ENCODE assay signal across 12 cellular contexts in the genomic region with DNA sequence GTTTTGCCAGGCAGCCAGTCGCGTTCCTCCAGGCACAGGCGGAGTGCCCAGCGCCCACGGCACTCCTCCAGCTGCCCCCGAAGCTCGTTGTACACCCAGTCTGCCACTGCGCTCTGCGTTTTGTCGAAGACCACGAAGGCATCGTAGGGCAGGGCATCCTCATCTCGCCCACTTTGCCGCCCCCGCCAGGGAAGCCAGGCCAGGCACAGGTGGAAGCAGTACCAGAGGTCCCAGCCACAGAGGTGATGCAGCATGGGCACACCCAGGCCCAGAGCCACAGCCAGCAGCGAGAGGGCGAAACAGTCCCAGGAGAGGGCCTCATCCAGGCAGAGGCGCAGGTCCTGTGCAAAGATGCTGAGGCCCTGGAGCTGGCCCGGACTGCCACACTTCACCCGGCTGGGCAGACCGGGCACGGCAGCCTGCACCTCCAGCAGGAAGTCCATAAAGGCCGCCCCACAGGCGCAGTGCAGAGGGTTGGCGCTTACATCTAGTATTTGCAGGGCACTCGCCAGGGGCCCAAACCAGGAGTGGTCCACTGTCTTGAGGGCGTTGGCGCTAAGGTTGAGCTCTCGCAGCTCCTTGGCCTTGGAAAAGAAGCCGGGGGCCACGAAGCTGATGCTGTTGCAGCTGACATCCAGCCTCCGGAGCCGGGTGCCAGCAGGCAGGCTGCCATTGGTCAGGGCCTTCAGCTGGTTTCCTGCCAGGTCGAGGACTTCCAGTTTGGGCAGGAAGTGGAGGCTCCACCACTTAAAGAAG. TPM values are rescaled to one million over a fixed set of nuclear protein-coding genes. Genes with fewer than 3 reads are reported as not detected.
DNase-seq lines count a peak whose midpoint lies in the region; ATAC-seq and TF ChIP-seq lines count a peak whose summit lies in the region.
"Had no signal": no experiment of that assay in that cellular context is flagged by ENCODE, and none has a peak within 500 bp of the region (broad histone marks: within the 10 kb centered on the region; RNA-seq: fewer than 3 reads in every experiment).

No MANE protein-coding gene starts in this region.

- peak overlapping the region; percentile 82 to 91 (median 83) for H3K4me3 Mint-ChIP-seq in CD4-positive, alpha-beta memory T cell
- peak overlapping the region; percentile 49 for H3K4me3 Mint-ChIP-seq in activated T-helper 2 cell treated with anti-CD3 and anti-CD28 coated beads, Interferon-gamma antibody, Interleukin-2, Interleukin-4, amounts not matched to agents 10 μg/mL and 5 μg/mL and 100 μg/mL, durations not matched to agents 14 hours and 24 hours and 36 hours (ENCODE audit: low read depth)
- peak overlapping the region; percentile 52 for H3K4me3 Mint-ChIP-seq in memory B cell
- H3K4me3 Mint-ChIP-seq: CD14-positive monocyte had no signal

- H3K4me2 ChIP-seq in PC-3 (ENCODE audit: low read length): no peak overlapping the region
- H3K4me2 ChIP-seq: smooth muscle cell had no signal

- peaks cover 55 to 99% (median 85%) of the 10 kb centered on the region in 4 donors for H3K4me1 Mint-ChIP-seq in CD4-positive, alpha-beta memory T cell
- H3K4me1 Mint-ChIP-seq in activated T-helper 2 cell treated with anti-CD3 and anti-CD28 coated beads, Interferon-gamma antibody, Interleukin-2, Interleukin-4, amounts not matched to agents 10 μg/mL and 5 μg/mL and 100 μg/mL, durations not matched to agents 14 hours and 24 hours and 36 hours (ENCODE audit: low read depth): peaks cover 64% of the 10 kb centered on the region
- H3K4me1 Mint-ChIP-seq in memory B cell: peaks cover 60% of the 10 kb centered on the region

- peaks cover 0 to 11% of the 10 kb centered on the region in 2 donors for H3K36me3 Mint-ChIP-seq in CD4-positive, alpha-beta memory T cell
- peaks cover 3% of the 10 kb centered on the region for H3K36me3 Mint-ChIP-seq in activated T-helper 2 cell treated with anti-CD3 and anti-CD28 coated beads, Interferon-gamma antibody, Interleukin-2, Interleukin-4, amounts not matched to agents 10 μg/mL and 5 μg/mL and 100 μg/mL, durations not matched to agents 14 hours and 24 hours and 36 hours (ENCODE audit: low read depth)
- H3K36me3 Mint-ChIP-seq in memory B cell: peaks cover 24% of the 10 kb centered on the region

- CTCF ChIA-PET in CD4-positive, alpha-beta memory T cell (lab: Charles Lee; ENCODE audit: partially characterized antibody): interaction anchor here (0.6 to 12.2 kb wide), 26 partner anchors 10 to 225 kb away, joined by 3 to 247 read pairs (median 6); partner anchors contain the start of genes ALAS1, GLYCTK, TWF2 and WDR82
- CTCF ChIA-PET in PC-3 (lab: Charles Lee): interaction anchor here (0.6 to 2.2 kb wide), 2 partner anchors 16 to 67 kb away, joined by 3 to 28 read pairs; partner anchors contain the start of gene POC1A

- no peak overlapping the region for H3K9ac ChIP-seq in PC-3 (ENCODE audit: low read length)

- peak overlapping the region; percentile 3 to 59 for H3K4me3 ChIP-seq in CD4-positive, alpha-beta memory T cell (ENCODE audit: low read length in 2 of 2)
- no peak overlapping the region for H3K4me3 ChIP-seq in PC-3 (ENCODE audit: low read length)
- H3K4me3 ChIP-seq: smooth muscle cell had no signal

- H2AFZ ChIP-seq in PC-3 (ENCODE audit: low read length): no peak overlapping the region

- H4K20me1 ChIP-seq in PC-3 (ENCODE audit: low read length): no peaks in the 10 kb centered on the region

- H3K27ac ChIP-seq in CD4-positive, alpha-beta memory T cell (ENCODE audit: low read depth, low read length): peak overlapping the region; percentile 44
- no peak overlapping the region for H3K27ac ChIP-seq in PC-3 (ENCODE audit: low read length)

- H3K9me2 ChIP-seq in PC-3 (replicated peaks; ENCODE audit: low read length): no peaks in the 10 kb centered on the region

- peaks cover 98% of the 10 kb centered on the region for H3K4me1 ChIP-seq in CD4-positive, alpha-beta memory T cell (ENCODE audit: insufficient read depth, low read length)
- H3K4me1 ChIP-seq in PC-3 (ENCODE audit: insufficient read depth, low read length): peaks cover 37% of the 10 kb centered on the region

- POLR2A ChIA-PET in CD4-positive, alpha-beta memory T cell (lab: Charles Lee; ENCODE audit: partially characterized antibody): interaction anchor here (0.6 to 13.6 kb wide), 16 partner anchors 10 to 279 kb away, joined by 3 to 156 read pairs (median 8); partner anchors contain the start of genes GLYCTK, PARP3, PPM1M and TWF2
- POLR2A ChIA-PET in PC-3 (lab: Charles Lee; ENCODE audit: unreplicated experiment): interaction anchor here (0.6 kb wide), 1 partner anchor 67 kb away, joined by 3 read pairs; no protein-coding TSS in a partner anchor

- no peak for TF ChIP-seq CTCF in PC-3 (conservative IDR thresholded peaks at IDR 0.05; ENCODE audit: low read depth, low read length)

- H3K9me3 Mint-ChIP-seq in CD4-positive, alpha-beta memory T cell: no peaks in the 10 kb centered on the region
- no peaks in the 10 kb centered on the region for H3K9me3 Mint-ChIP-seq in activated T-helper 2 cell treated with anti-CD3 and anti-CD28 coated beads, Interferon-gamma antibody, Interleukin-2, Interleukin-4, amounts not matched to agents 10 μg/mL and 5 μg/mL and 100 μg/mL, durations not matched to agents 14 hours and 24 hours and 36 hours
- H3K9me3 Mint-ChIP-seq in memory B cell: no peaks in the 10 kb centered on the region
- H3K9me3 Mint-ChIP-seq: CD14-positive monocyte had no signal

- H3F3A ChIP-seq in PC-3 (ENCODE audit: low read length, unreplicated experiment): peaks cover 6% of the 10 kb centered on the region

- H3K27me3 Mint-ChIP-seq in CD4-positive, alpha-beta memory T cell: no peaks in the 10 kb centered on the region
- no peaks in the 10 kb centered on the region for H3K27me3 Mint-ChIP-seq in activated T-helper 2 cell treated with anti-CD3 and anti-CD28 coated beads, Interferon-gamma antibody, Interleukin-2, Interleukin-4, amounts not matched to agents 10 μg/mL and 5 μg/mL and 100 μg/mL, durations not matched to agents 14 hours and 24 hours and 36 hours (ENCODE audit: low read depth)
- H3K27me3 Mint-ChIP-seq in memory B cell: no peaks in the 10 kb centered on the region

- H3K27ac Mint-ChIP-seq in CD4-positive, alpha-beta memory T cell: peak overlapping the region; percentile 84 to 96 (median 92)
- H3K27ac Mint-ChIP-seq in activated T-helper 2 cell treated with anti-CD3 and anti-CD28 coated beads, Interferon-gamma antibody, Interleukin-2, Interleukin-4, amounts not matched to agents 10 μg/mL and 5 μg/mL and 100 μg/mL, durations not matched to agents 14 hours and 24 hours and 36 hours: peak overlapping the region; percentile 31
- no peak overlapping the region for H3K27ac Mint-ChIP-seq in memory B cell

- ATAC-seq in memory B cell (ENCODE audit: low read depth) (no peak), HG03565 (IDR thresholded peaks at IDR 0.05; ENCODE audit: unreplicated experiment) (no peak), PC-3 (no peak)

- peak; percentile 76 to 85 (median 80) for DNase-seq in CD4-positive, alpha-beta memory T cell
- DNase-seq in T follicular helper cell (ENCODE audit: low read depth): peak; percentile 42
- DNase-seq in activated T-helper 2 cell treated with anti-CD3 and anti-CD28 coated beads, Interferon-gamma antibody, Interleukin-2, Interleukin-4, amounts not matched to agents 10 μg/mL and 5 μg/mL and 100 μg/mL, durations not matched to agents 14 hours and 24 hours and 36 hours (ENCODE audit: low spot score): peak; percentile 52
- no peak for DNase-seq in memory B cell (ENCODE audit: low spot score in 2 of 2)
- no peak for DNase-seq in RPMI8226
- no peak for DNase-seq in NCI-H1048 (lab: John Stamatoyannopoulos, UW)
- DNase-seq in PC-3: no peak
- DNase-seq: erythroblast, NCI-H1092 treated with DMSO at 0.1 percent for 48 hours had no signal

- no peaks in the 10 kb centered on the region for H3K27me3 ChIP-seq in CD4-positive, alpha-beta memory T cell (ENCODE audit: insufficient read depth, low read length)
- no peaks in the 10 kb centered on the region for H3K27me3 ChIP-seq in PC-3 (ENCODE audit: low read length)

- H3K36me3 ChIP-seq in CD4-positive, alpha-beta memory T cell (ENCODE audit: insufficient read depth, low read length): no peaks in the 10 kb centered on the region
- no peaks in the 10 kb centered on the region for H3K36me3 ChIP-seq in PC-3 (ENCODE audit: low read depth, low read length)

- BruUV-seq in PC-3 (replicated peaks; lab: Mats Ljungman, UMichigan): no TSS peak

- H3K9me3 ChIP-seq in CD4-positive, alpha-beta memory T cell (ENCODE audit: control insufficient read depth in 1 of 2, low read length in 2 of 2): no peaks in the 10 kb centered on the region
- no peaks in the 10 kb centered on the region for H3K9me3 ChIP-seq in PC-3 (ENCODE audit: low read length)

- intact Hi-C loops in CD4-positive, alpha-beta memory T cell (cut with micrococcal nuclease): loop anchor here (2.0 to 5.0 kb wide), 2 partner anchors 17 to 226 kb away; partner anchors contain the start of genes SEMA3G and TWF2
- intact Hi-C loops in activated T-helper 2 cell treated with anti-CD3 and anti-CD28 coated beads, Interferon-gamma antibody, Interleukin-2, Interleukin-4, amounts not matched to agents 10 μg/mL and 5 μg/mL and 100 μg/mL, durations not matched to agents 14 hours and 24 hours and 36 hours (cut with micrococcal nuclease): loop anchor here (2.0 to 5.0 kb wide), 2 partner anchors 19 to 226 kb away; partner anchors contain the start of gene SEMA3G
- intact Hi-C loops in PC-3 (cut with micrococcal nuclease): loop anchor here (5.0 kb wide), 1 partner anchor 116 kb away; no protein-coding TSS in a partner anchor

- no peaks in the 10 kb centered on the region for H3K79me2 ChIP-seq in PC-3 (ENCODE audit: low read length)

RNA-seq across cellular contexts. Expression of gene TLR9, which starts 3.7 kb away (rescaled TPM):
- 1 to 10 TPM; 2.3 to 3.0 TPM for total RNA-seq in CD4-positive, alpha-beta memory T cell
- polyA plus RNA-seq in CD4-positive, alpha-beta memory T cell: not detected
- total RNA-seq in activated T-helper 2 cell treated with anti-CD3 and anti-CD28 coated beads, Interferon-gamma antibody, Interleukin-2, Interleukin-4, amounts not matched to agents 10 μg/mL and 5 μg/mL and 100 μg/mL, durations not matched to agents 14 hours and 24 hours and 36 hours: 0.32 and 0.50 TPM in 2 replicates
- not detected in 2 replicates for total RNA-seq in PC-3 (2014; rRNA removed)
- polyA plus RNA-seq: CD14-positive monocyte, smooth muscle cell had no signal

RNA-seq across cellular contexts. Expression of gene TWF2, which starts 17.2 kb away (rescaled TPM):
- 10 to 100 TPM; 69.3 to 76.1 TPM for total RNA-seq in CD4-positive, alpha-beta memory T cell
- 100 to 1,000 TPM; 122 to 124 TPM for polyA plus RNA-seq in CD4-positive, alpha-beta memory T cell
- total RNA-seq in activated T-helper 2 cell treated with anti-CD3 and anti-CD28 coated beads, Interferon-gamma antibody, Interleukin-2, Interleukin-4, amounts not matched to agents 10 μg/mL and 5 μg/mL and 100 μg/mL, durations not matched to agents 14 hours and 24 hours and 36 hours: 89.7 and 91.1 TPM in 2 replicates
- total RNA-seq in PC-3 (2014; rRNA removed): 147 and 166 TPM in 2 replicates

RNA-seq across cellular contexts. Expression of gene ALAS1, which starts 23.8 kb away (rescaled TPM):
- total RNA-seq in CD4-positive, alpha-beta memory T cell: 10 to 100 TPM; 30.0 to 34.6 TPM
- polyA plus RNA-seq in CD4-positive, alpha-beta memory T cell: 10 to 100 TPM; 30.5 to 35.4 TPM
- 117 and 123 TPM in 2 replicates for total RNA-seq in activated T-helper 2 cell treated with anti-CD3 and anti-CD28 coated beads, Interferon-gamma antibody, Interleukin-2, Interleukin-4, amounts not matched to agents 10 μg/mL and 5 μg/mL and 100 μg/mL, durations not matched to agents 14 hours and 24 hours and 36 hours
- 63.5 and 69.5 TPM in 2 replicates for total RNA-seq in PC-3 (2014; rRNA removed)

RNA-seq across cellular contexts. Expression of gene PPM1M, which starts 23.8 kb away (rescaled TPM):
- 10 to 100 TPM; 70.2 to 81.1 TPM for total RNA-seq in CD4-positive, alpha-beta memory T cell
- 10 to 100 TPM; 52.0 to 85.3 TPM for polyA plus RNA-seq in CD4-positive, alpha-beta memory T cell
- total RNA-seq in activated T-helper 2 cell treated with anti-CD3 and anti-CD28 coated beads, Interferon-gamma antibody, Interleukin-2, Interleukin-4, amounts not matched to agents 10 μg/mL and 5 μg/mL and 100 μg/mL, durations not matched to agents 14 hours and 24 hours and 36 hours: 44.7 and 46.4 TPM in 2 replicates
- total RNA-seq in PC-3 (2014; rRNA removed): 8.5 and 12.4 TPM in 2 replicates

RNA-seq across cellular contexts. Expression of gene WDR82, which starts 56.7 kb away (rescaled TPM):
- 100 to 1,000 TPM; 149 to 150 TPM for total RNA-seq in CD4-positive, alpha-beta memory T cell
- 100 to 1,000 TPM in 1 of 2 donors, 10 to 100 TPM in 1; 62.3 to 143 TPM for polyA plus RNA-seq in CD4-positive, alpha-beta memory T cell
- 101 and 103 TPM in 2 replicates for total RNA-seq in activated T-helper 2 cell treated with anti-CD3 and anti-CD28 coated beads, Interferon-gamma antibody, Interleukin-2, Interleukin-4, amounts not matched to agents 10 μg/mL and 5 μg/mL and 100 μg/mL, durations not matched to agents 14 hours and 24 hours and 36 hours
- 56.2 and 56.4 TPM in 2 replicates for total RNA-seq in PC-3 (2014; rRNA removed)

Comparison
In these comparisons a context has a peak if more than half of its experiments do, and no peak if none do; other contexts are left out.
1. DNase-seq: peak in CD4-positive, alpha-beta memory T cell (5 of 5), T follicular helper cell (single experiment) and activated T-helper 2 cell treated with anti-CD3 and anti-CD28 coated beads, Interferon-gamma antibody, Interleukin-2, Interleukin-4, amounts not matched to agents 10 μg/mL and 5 μg/mL and 100 μg/mL, durations not matched to agents 14 hours and 24 hours and 36 hours (single experiment); none in memory B cell (0 of 2), RPMI8226 (single experiment), NCI-H1048 (single experiment) and PC-3 (single experiment).
2. Peak in every context shown above with its lines, with median percentiles within 50 percentile points of each other: H3K4me3 Mint-ChIP-seq.